ENCODE assay signal across 11 cellular contexts in the genomic region with DNA sequence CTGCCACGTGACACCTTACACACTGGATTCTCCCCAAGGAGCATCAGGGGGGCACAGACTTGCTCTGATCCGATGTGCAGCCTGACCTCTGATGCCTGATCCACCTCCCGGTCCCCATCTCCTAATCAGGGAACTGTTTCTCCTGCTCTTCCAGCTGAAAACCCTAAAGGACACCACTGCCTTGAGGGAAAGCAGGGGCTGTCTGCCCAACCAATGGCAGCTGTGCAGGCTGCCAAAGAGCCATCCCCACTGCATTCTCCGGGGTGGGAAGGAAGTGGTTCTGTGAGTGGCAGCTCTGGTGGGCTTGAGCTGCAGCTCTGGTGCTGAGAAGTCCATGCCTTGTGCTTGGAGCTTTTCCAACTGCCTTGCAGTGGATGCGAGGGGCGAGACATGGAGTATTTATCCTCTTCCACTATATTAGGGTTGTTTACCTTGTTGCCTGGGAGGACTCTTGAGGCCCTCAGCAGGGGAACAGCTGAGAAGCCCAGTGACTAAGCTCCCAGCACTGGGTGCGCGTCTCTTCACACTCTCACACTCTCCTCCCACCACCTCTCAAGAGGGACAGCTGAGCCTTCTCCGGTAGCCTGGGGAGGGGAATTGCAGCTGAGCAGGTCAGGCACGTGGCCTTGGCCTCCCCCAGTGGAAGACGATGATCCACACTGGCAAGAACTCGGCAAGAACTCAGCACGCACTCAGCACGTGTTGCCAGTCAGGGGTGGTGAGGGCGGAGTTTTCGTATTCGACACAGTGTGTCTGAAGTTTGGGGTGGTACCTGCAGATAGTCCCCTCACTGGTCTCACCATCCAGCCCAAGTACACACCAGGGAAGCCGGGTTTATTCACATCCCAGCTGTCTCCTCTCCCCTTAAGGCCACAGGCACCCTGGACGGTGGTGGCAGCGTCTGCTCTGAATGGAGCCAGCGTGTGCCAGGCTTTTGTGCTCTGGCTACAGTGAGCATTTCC. TPM values are rescaled to one million over a fixed set of nuclear protein-coding genes. Genes with fewer than 3 reads are reported as not detected.
A peak's percentile ranks its signal among the peaks of the same experiment; 100 is the strongest.
DNase-seq lines count a peak whose midpoint lies in the region; ATAC-seq and TF ChIP-seq lines count a peak whose summit lies in the region.
"Had no signal": no experiment of that assay in that cellular context is flagged by ENCODE, and none has a peak within 500 bp of the region (broad histone marks: within the 10 kb centered on the region; RNA-seq: fewer than 3 reads in every experiment).

No MANE protein-coding gene starts in this region.

- WGBS in H9 (ENCODE audit: extremely low coverage, insufficient read length, low lambda C conversion rate), result no CpG with 5 or more reads among the region's 21 CpGs

- H3K9me3 ChIP-seq in CD4-positive, CD25-positive, alpha-beta regulatory T cell (ENCODE audit: control insufficient read depth in 2 of 2, low read length in 2 of 2), result no peaks in the 10 kb centered on the region
- H3K9me3 ChIP-seq in H9 (ENCODE audit: control insufficient read depth, low read depth, low read length), result no peaks in the 10 kb centered on the region

- no peaks in the 10 kb centered on the region for H3K27me3 ChIP-seq in CD4-positive, CD25-positive, alpha-beta regulatory T cell (ENCODE audit: control insufficient read depth, insufficient read depth, low read length)
- H3K27me3 ChIP-seq in H9 (ENCODE audit: insufficient read depth, low read length), result no peaks in the 10 kb centered on the region

- H3K4me1 Mint-ChIP-seq in CD4-positive, CD25-positive, alpha-beta regulatory T cell, result peaks cover 0 to 10% (median 3%) of the 10 kb centered on the region in 4 donors
- H3K4me1 Mint-ChIP-seq in central memory CD8-positive, alpha-beta T cell, result peaks cover 22% of the 10 kb centered on the region
- H3K4me1 Mint-ChIP-seq in natural killer cell (peaks cover 6 to 11% of the 10 kb centered on the region in 2 donors), H9 (peaks cover 0 to under 1% of the 10 kb centered on the region in 2 experiments; a peak in 1 of 4 replicates)

- H3K79me1 ChIP-seq in H9 (ENCODE audit: insufficient read depth, low read depth, low read length, poor library complexity, severe bottlenecking), result no peaks in the 10 kb centered on the region

- H3K27me3 Mint-ChIP-seq in CD4-positive, CD25-positive, alpha-beta regulatory T cell, result no peaks in the 10 kb centered on the region
- H3K27me3 Mint-ChIP-seq in central memory CD8-positive, alpha-beta T cell, result no peaks in the 10 kb centered on the region
- no peaks in the 10 kb centered on the region for H3K27me3 Mint-ChIP-seq in natural killer cell (ENCODE audit: low read depth in 2 of 2)
- no peaks in the 10 kb centered on the region for H3K27me3 Mint-ChIP-seq in H9 (ENCODE audit: low read depth)

- no peak overlapping the region for H3K4me3 Mint-ChIP-seq in CD4-positive, CD25-positive, alpha-beta regulatory T cell
- no peak overlapping the region for H3K4me3 Mint-ChIP-seq in central memory CD8-positive, alpha-beta T cell
- H3K4me3 Mint-ChIP-seq in natural killer cell (peak overlapping the region; percentile 21), H9 (no peak overlapping the region)

- no peak overlapping the region for H3K9ac ChIP-seq in H9 (ENCODE audit: extremely low read depth, insufficient read length, low read length)

- no peak overlapping the region for H2AK5ac ChIP-seq in H9 (ENCODE audit: insufficient read length, low read length)

- no peak overlapping the region for H3K27ac ChIP-seq in CD4-positive, CD25-positive, alpha-beta regulatory T cell (ENCODE audit: insufficient read depth, low read length, poor library complexity, severe bottlenecking)
- H3K27ac ChIP-seq in H9 (ENCODE audit: insufficient read length, low read depth, low read length), result no peak overlapping the region

- no peak overlapping the region for H3K23ac ChIP-seq in H9 (ENCODE audit: insufficient read length, low read depth, low read length)

- H3K23me2 ChIP-seq in H9 (ENCODE audit: insufficient read length, low read depth, low read length, poor library complexity, severe bottlenecking), result no peaks in the 10 kb centered on the region

- no peak overlapping the region for H3T11ph ChIP-seq in H9 (ENCODE audit: low read length)

- no peaks in the 10 kb centered on the region for H4K20me1 ChIP-seq in H9 (ENCODE audit: control insufficient read depth, insufficient read depth, insufficient read length)

- H4K8ac ChIP-seq in H9 (replicated peaks; ENCODE audit: insufficient read length, low read depth, low read length), result no peak overlapping the region

- H3K79me2 ChIP-seq in H9 (ENCODE audit: insufficient read depth, low read length), result no peaks in the 10 kb centered on the region

- TF ChIP-seq CTCF in natural killer cell (IDR thresholded peaks at IDR 0.05) (no peak), H9 (conservative IDR thresholded peaks at IDR 0.05) (no peak)

- H3K4ac ChIP-seq in H9 (ENCODE audit: low read depth, low read length), result no peak overlapping the region

- H2BK5ac ChIP-seq in H9 (ENCODE audit: insufficient read length, low read length), result no peak overlapping the region

- no peak overlapping the region for H4K5ac ChIP-seq in H9 (ENCODE audit: insufficient read length, low read depth, low read length)

- no peak overlapping the region for H2BK120ac ChIP-seq in H9 (ENCODE audit: low read depth, low read length, poor library complexity, severe bottlenecking)

- intact Hi-C loops in natural killer cell (cut with micrococcal nuclease), result no loop called here

- no peaks in the 10 kb centered on the region for H3K4me1 ChIP-seq in CD4-positive, CD25-positive, alpha-beta regulatory T cell (ENCODE audit: control insufficient read depth, insufficient read depth, low read length, poor library complexity, severe bottlenecking)
- H3K4me1 ChIP-seq in H9 (ENCODE audit: insufficient read depth, low read length), result no peaks in the 10 kb centered on the region

- no peak overlapping the region for H3K4me3 ChIP-seq in CD4-positive, CD25-positive, alpha-beta regulatory T cell (ENCODE audit: low read depth, low read length)

- no peak overlapping the region for H2BK12ac ChIP-seq in H9 (ENCODE audit: insufficient read length, low read depth, low read length)

- no peak overlapping the region for H3K4me2 ChIP-seq in H9 (ENCODE audit: insufficient read depth, insufficient read length, low read length)

- peaks cover 26% of the 10 kb centered on the region for H3K36me3 Mint-ChIP-seq in CD4-positive, CD25-positive, alpha-beta regulatory T cell
- H3K36me3 Mint-ChIP-seq in central memory CD8-positive, alpha-beta T cell (ENCODE audit: insufficient read depth), result peaks cover 47% of the 10 kb centered on the region
- H3K36me3 Mint-ChIP-seq in natural killer cell (no peaks in the 10 kb centered on the region), H9 (ENCODE audit: insufficient read depth in 1 of 3, low read depth in 3 of 3) (peaks cover 9 to 60% (median 43%) of the 10 kb centered on the region in 3 experiments; a peak in 6 of 7 replicates)

- H2BK20ac ChIP-seq in H9 (ENCODE audit: low read depth, low read length, poor library complexity, severe bottlenecking), result no peak overlapping the region

- H3K36me3 ChIP-seq in CD4-positive, CD25-positive, alpha-beta regulatory T cell (ENCODE audit: control insufficient read depth, insufficient read depth, low read length), result peaks cover 63% of the 10 kb centered on the region

- no peak overlapping the region for H4K91ac ChIP-seq in H9 (ENCODE audit: insufficient read length, low read depth, low read length)

- no peak for ATAC-seq in CD4-positive, CD25-positive, alpha-beta regulatory T cell (ENCODE audit: low read depth in 2 of 2)
- peak; percentile 70 for ATAC-seq in central memory CD8-positive, alpha-beta T cell (replicated peaks; ENCODE audit: extremely low read depth, poor library complexity, severe bottlenecking)
- peak; percentile 83 to 96 (median 90) for ATAC-seq in natural killer cell
- ATAC-seq in GM21367 (IDR thresholded peaks at IDR 0.05; ENCODE audit: unreplicated experiment), result no peak
- ATAC-seq in GM18870 (IDR thresholded peaks at IDR 0.05; ENCODE audit: unreplicated experiment), result no peak
- no peak for ATAC-seq in HG02759 (IDR thresholded peaks at IDR 0.05; ENCODE audit: unreplicated experiment)

- H3K9me3 Mint-ChIP-seq in CD4-positive, CD25-positive, alpha-beta regulatory T cell, result no peaks in the 10 kb centered on the region
- no peaks in the 10 kb centered on the region for H3K9me3 Mint-ChIP-seq in central memory CD8-positive, alpha-beta T cell
- H3K9me3 Mint-ChIP-seq in natural killer cell (no peaks in the 10 kb centered on the region), H9 (no peaks in the 10 kb centered on the region)

- H3K14ac ChIP-seq in H9 (ENCODE audit: insufficient read depth, low read length), result no peak overlapping the region

- peak overlapping the region; percentile 65 to 88 (median 67) for H3K27ac Mint-ChIP-seq in CD4-positive, CD25-positive, alpha-beta regulatory T cell
- H3K27ac Mint-ChIP-seq in central memory CD8-positive, alpha-beta T cell (ENCODE audit: low read depth), result peak overlapping the region; percentile 83
- H3K27ac Mint-ChIP-seq in natural killer cell, result peak overlapping the region; percentile 67 to 77
- H3K27ac Mint-ChIP-seq in H9, result peak overlapping the region in 1 of 3 experiments; percentile 81; a peak in 2 of 7 replicates

- no peak overlapping the region for H3K56ac ChIP-seq in H9 (ENCODE audit: insufficient read length, low read depth, low read length)

- H2AFZ ChIP-seq in H9 (ENCODE audit: low read length), result no peak overlapping the region

- no peak for DNase-seq in CD4-positive, CD25-positive, alpha-beta regulatory T cell
- DNase-seq in NCI-H2107 treated with DMSO at 0.1 percent for 48 hours (lab: John Stamatoyannopoulos, UW; ENCODE audit: unreplicated experiment) (peak; percentile 79), natural killer cell (no peak), H9 (no peak)
- no peak for DNase-seq in central memory CD8-positive, alpha-beta T cell (ENCODE audit: low spot score in 2 of 2)
- DNase-seq: effector CD4-positive, alpha-beta T cell; H7; KG1 had no signal

- no peak overlapping the region for H2BK15ac ChIP-seq in H9 (ENCODE audit: low read depth, low read length)

- H3K18ac ChIP-seq in H9 (ENCODE audit: insufficient read length, low read depth, low read length), result no peak overlapping the region

RNA-seq across cellular contexts. Expression of a gene that starts 21.1 kb away (rescaled TPM):
- total RNA-seq in CD4-positive, CD25-positive, alpha-beta regulatory T cell, result 0.20 TPM
- under 1 TPM in 2 of 4 donors, not detected in 2; 0.36 to 0.60 TPM for polyA plus RNA-seq in CD4-positive, CD25-positive, alpha-beta regulatory T cell
- total RNA-seq in natural killer cell (under 1 TPM in 1 of 3 donors, not detected in 2; 0.43 TPM), H9 (2021) (0.42 and 0.81 TPM in 2 replicates)

RNA-seq across cellular contexts. Expression of a gene that starts 33.9 kb away (rescaled TPM):
- total RNA-seq in CD4-positive, CD25-positive, alpha-beta regulatory T cell, result 61.3 TPM
- polyA plus RNA-seq in CD4-positive, CD25-positive, alpha-beta regulatory T cell, result 1 to 10 TPM; 5.9 to 7.9 (median 6.7) TPM
- total RNA-seq in natural killer cell (10 to 100 TPM; 28.0 to 31.9 (median 31.6) TPM), H9 (2021) (7.6 and 7.8 TPM in 2 replicates)

Comparison
In these comparisons a context has a peak if more than half of its experiments do, and no peak if none do; other contexts are left out.
1. ATAC-seq: peak in central memory CD8-positive, alpha-beta T cell (single experiment) and natural killer cell (3 of 3); none in CD4-positive, CD25-positive, alpha-beta regulatory T cell (0 of 2), GM21367 (single experiment), GM18870 (single experiment) and HG02759 (single experiment).